ENCODE assay signal across 1 cellular context in the genomic region with DNA sequence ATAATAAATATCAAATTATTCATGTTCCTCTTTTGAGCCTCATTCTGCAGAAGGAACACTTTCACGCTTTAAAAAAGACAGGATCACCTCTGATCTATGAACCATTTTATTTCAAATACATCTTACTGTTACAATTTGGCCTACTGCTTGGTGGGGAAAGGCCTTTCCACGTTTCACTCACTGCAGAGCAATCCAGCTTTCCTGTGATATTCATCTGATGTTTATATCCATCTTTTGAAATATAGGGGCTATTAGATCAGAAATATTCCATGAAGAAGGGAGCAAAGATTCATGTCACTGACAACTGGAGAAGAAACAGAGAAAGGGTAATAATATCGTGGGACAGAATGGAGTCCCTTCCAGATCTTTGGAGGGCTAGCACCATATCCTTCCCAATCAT.
TF ChIP-seq lines count a peak whose summit lies in the region.

No MANE protein-coding gene starts in this region.

TF ChIP-seq in K562, 482 proteins besides CTCF, POLR2A, EP300 and RAD21 (continued from another document and continues in another):
- TF ChIP-seq, protein P1, sequence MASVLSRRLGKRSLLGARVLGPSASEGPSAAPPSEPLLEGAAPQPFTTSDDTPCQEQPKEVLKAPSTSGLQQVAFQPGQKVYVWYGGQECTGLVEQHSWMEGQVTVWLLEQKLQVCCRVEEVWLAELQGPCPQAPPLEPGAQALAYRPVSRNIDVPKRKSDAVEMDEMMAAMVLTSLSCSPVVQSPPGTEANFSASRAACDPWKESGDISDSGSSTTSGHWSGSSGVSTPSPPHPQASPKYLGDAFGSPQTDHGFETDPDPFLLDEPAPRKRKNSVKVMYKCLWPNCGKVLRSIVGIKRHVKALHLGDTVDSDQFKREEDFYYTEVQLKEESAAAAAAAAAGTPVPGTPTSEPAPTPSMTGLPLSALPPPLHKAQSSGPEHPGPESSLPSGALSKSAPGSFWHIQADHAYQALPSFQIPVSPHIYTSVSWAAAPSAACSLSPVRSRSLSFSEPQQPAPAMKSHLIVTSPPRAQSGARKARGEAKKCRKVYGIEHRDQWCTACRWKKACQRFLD (CRISPR knock-in tag; IDR thresholded peaks at IDR 0.05), result 0 out of 2 replicates have a peak, but pooled peaks have one; percentile 73
- TF ChIP-seq PHF8 (IDR thresholded peaks at IDR 0.05; ENCODE audit: borderline replicate concordance, low read length), result no peak
- peak; percentile 48; the same call in 1 of the 2 replicates for TF ChIP-seq POLR2H (tag; IDR thresholded peaks at IDR 0.05; ENCODE audit: low read depth)
- TF ChIP-seq, protein P2, sequence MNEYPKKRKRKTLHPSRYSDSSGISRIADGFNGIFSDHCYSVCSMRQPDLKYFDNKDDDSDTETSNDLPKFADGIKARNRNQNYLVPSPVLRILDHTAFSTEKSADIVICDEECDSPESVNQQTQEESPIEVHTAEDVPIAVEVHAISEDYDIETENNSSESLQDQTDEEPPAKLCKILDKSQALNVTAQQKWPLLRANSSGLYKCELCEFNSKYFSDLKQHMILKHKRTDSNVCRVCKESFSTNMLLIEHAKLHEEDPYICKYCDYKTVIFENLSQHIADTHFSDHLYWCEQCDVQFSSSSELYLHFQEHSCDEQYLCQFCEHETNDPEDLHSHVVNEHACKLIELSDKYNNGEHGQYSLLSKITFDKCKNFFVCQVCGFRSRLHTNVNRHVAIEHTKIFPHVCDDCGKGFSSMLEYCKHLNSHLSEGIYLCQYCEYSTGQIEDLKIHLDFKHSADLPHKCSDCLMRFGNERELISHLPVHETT (CRISPR knock-in tag; conservative IDR thresholded peaks at IDR 0.05 in 1 of 2, IDR thresholded peaks at IDR 0.05 in 1 of 2), result 0 out of 4 replicates have a peak, but pooled peaks of 1 of the 2 experiments have one; percentile 0
- TF ChIP-seq, protein P3, sequence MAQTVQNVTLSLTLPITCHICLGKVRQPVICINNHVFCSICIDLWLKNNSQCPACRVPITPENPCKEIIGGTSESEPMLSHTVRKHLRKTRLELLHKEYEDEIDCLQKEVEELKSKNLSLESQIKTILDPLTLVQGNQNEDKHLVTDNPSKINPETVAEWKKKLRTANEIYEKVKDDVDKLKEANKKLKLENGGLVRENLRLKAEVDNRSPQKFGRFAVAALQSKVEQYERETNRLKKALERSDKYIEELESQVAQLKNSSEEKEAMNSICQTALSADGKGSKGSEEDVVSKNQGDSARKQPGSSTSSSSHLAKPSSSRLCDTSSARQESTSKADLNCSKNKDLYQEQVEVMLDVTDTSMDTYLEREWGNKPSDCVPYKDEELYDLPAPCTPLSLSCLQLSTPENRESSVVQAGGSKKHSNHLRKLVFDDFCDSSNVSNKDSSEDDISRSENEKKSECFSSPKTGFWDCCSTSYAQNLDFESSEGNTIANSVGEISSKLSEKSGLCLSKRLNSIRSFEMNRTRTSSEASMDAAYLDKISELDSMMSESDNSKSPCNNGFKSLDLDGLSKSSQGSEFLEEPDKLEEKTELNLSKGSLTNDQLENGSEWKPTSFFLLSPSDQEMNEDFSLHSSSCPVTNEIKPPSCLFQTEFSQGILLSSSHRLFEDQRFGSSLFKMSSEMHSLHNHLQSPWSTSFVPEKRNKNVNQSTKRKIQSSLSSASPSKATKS (CRISPR knock-in tag; IDR thresholded peaks at IDR 0.05), result peak; percentile 77; the same call in 1 of the 2 replicates
- peak in 1 of 2 experiments; percentile 12; a peak in 1 of 4 replicates for TF ChIP-seq MAZ (CRISPR knock-in tag; conservative IDR thresholded peaks at IDR 0.05 in 1 of 2, IDR thresholded peaks at IDR 0.05 in 1 of 2)
- TF ChIP-seq FIP1L1 (IDR thresholded peaks at IDR 0.05; ENCODE audit: low read depth, low read length, poor library complexity, severe bottlenecking), result no peak
- TF ChIP-seq NFIC (IDR thresholded peaks at IDR 0.05), result no peak
- no peak for TF ChIP-seq ZNF324 (CRISPR knock-in tag; IDR thresholded peaks at IDR 0.05)
- no peak for TF ChIP-seq KAT8 (IDR thresholded peaks at IDR 0.05; ENCODE audit: low read depth)
- TF ChIP-seq, protein P4, sequence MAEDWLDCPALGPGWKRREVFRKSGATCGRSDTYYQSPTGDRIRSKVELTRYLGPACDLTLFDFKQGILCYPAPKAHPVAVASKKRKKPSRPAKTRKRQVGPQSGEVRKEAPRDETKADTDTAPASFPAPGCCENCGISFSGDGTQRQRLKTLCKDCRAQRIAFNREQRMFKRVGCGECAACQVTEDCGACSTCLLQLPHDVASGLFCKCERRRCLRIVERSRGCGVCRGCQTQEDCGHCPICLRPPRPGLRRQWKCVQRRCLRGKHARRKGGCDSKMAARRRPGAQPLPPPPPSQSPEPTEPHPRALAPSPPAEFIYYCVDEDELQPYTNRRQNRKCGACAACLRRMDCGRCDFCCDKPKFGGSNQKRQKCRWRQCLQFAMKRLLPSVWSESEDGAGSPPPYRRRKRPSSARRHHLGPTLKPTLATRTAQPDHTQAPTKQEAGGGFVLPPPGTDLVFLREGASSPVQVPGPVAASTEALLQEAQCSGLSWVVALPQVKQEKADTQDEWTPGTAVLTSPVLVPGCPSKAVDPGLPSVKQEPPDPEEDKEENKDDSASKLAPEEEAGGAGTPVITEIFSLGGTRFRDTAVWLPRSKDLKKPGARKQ (CRISPR knock-in tag; IDR thresholded peaks at IDR 0.05), result no peak
- TF ChIP-seq MYNN (IDR thresholded peaks at IDR 0.05), result 0 out of 2 replicates have a peak, but pooled peaks have one; percentile 26
- TF ChIP-seq MYNN (CRISPR knock-in tag; IDR thresholded peaks at IDR 0.05), result no peak
- TF ChIP-seq, protein P5, sequence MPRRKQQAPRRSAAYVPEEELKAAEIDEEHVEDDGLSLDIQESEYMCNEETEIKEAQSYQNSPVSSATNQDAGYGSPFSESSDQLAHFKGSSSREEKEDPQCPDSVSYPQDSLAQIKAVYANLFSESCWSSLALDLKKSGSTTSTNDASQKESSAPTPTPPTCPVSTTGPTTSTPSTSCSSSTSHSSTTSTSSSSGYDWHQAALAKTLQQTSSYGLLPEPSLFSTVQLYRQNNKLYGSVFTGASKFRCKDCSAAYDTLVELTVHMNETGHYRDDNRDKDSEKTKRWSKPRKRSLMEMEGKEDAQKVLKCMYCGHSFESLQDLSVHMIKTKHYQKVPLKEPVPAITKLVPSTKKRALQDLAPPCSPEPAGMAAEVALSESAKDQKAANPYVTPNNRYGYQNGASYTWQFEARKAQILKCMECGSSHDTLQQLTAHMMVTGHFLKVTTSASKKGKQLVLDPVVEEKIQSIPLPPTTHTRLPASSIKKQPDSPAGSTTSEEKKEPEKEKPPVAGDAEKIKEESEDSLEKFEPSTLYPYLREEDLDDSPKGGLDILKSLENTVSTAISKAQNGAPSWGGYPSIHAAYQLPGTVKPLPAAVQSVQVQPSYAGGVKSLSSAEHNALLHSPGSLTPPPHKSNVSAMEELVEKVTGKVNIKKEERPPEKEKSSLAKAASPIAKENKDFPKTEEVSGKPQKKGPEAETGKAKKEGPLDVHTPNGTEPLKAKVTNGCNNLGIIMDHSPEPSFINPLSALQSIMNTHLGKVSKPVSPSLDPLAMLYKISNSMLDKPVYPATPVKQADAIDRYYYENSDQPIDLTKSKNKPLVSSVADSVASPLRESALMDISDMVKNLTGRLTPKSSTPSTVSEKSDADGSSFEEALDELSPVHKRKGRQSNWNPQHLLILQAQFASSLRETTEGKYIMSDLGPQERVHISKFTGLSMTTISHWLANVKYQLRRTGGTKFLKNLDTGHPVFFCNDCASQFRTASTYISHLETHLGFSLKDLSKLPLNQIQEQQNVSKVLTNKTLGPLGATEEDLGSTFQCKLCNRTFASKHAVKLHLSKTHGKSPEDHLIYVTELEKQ (CRISPR knock-in tag; IDR thresholded peaks at IDR 0.05), result 0 out of 2 replicates have a peak, but pooled peaks have one; percentile 8
- TF ChIP-seq FOXJ2 (tag; IDR thresholded peaks at IDR 0.05), result no peak
- TF ChIP-seq, protein P6, sequence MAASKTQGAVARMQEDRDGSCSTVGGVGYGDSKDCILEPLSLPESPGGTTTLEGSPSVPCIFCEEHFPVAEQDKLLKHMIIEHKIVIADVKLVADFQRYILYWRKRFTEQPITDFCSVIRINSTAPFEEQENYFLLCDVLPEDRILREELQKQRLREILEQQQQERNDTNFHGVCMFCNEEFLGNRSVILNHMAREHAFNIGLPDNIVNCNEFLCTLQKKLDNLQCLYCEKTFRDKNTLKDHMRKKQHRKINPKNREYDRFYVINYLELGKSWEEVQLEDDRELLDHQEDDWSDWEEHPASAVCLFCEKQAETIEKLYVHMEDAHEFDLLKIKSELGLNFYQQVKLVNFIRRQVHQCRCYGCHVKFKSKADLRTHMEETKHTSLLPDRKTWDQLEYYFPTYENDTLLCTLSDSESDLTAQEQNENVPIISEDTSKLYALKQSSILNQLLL (CRISPR knock-in tag; IDR thresholded peaks at IDR 0.05; ENCODE audit: borderline replicate concordance), result no peak
- TF ChIP-seq MCM5 (IDR thresholded peaks at IDR 0.05; ENCODE audit: low read depth), result no peak
- no peak for TF ChIP-seq NFXL1 (CRISPR knock-in tag; IDR thresholded peaks at IDR 0.05)
- 0 out of 2 replicates have a peak, but pooled peaks have one; percentile 53 for TF ChIP-seq ZNF668 (CRISPR knock-in tag; IDR thresholded peaks at IDR 0.05)
- no peak for TF ChIP-seq CBFA2T3 (IDR thresholded peaks at IDR 0.05)
- TF ChIP-seq CREB1 (IDR thresholded peaks at IDR 0.05), result no peak
- TF ChIP-seq CREB1 (CRISPR knock-in tag; IDR thresholded peaks at IDR 0.05), result no peak
- TF ChIP-seq ERF (CRISPR knock-in tag; IDR thresholded peaks at IDR 0.05), result peak; percentile 87; the same call in 1 of the 2 replicates
- TF ChIP-seq, protein P7, sequence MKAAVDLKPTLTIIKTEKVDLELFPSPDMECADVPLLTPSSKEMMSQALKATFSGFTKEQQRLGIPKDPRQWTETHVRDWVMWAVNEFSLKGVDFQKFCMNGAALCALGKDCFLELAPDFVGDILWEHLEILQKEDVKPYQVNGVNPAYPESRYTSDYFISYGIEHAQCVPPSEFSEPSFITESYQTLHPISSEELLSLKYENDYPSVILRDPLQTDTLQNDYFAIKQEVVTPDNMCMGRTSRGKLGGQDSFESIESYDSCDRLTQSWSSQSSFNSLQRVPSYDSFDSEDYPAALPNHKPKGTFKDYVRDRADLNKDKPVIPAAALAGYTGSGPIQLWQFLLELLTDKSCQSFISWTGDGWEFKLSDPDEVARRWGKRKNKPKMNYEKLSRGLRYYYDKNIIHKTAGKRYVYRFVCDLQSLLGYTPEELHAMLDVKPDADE (conservative IDR thresholded peaks at IDR 0.05; ENCODE audit: control insufficient read depth, low read depth, low read length), result no peak
- TF ChIP-seq, protein P8, sequence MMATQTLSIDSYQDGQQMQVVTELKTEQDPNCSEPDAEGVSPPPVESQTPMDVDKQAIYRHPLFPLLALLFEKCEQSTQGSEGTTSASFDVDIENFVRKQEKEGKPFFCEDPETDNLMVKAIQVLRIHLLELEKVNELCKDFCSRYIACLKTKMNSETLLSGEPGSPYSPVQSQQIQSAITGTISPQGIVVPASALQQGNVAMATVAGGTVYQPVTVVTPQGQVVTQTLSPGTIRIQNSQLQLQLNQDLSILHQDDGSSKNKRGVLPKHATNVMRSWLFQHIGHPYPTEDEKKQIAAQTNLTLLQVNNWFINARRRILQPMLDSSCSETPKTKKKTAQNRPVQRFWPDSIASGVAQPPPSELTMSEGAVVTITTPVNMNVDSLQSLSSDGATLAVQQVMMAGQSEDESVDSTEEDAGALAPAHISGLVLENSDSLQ (IDR thresholded peaks at IDR 0.05), result no peak
- no peak for TF ChIP-seq TGIF2 (CRISPR knock-in tag; IDR thresholded peaks at IDR 0.05)
- TF ChIP-seq GATA2 (CRISPR knock-in tag; IDR thresholded peaks at IDR 0.05), result no peak
- TF ChIP-seq BACH1 (tag; IDR thresholded peaks at IDR 0.05), result no peak
- TF ChIP-seq, protein P9, sequence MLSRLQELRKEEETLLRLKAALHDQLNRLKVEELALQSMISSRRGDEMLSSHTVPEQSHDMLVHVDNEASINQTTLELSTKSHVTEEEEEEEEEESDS (CRISPR knock-in tag; IDR thresholded peaks at IDR 0.05), result no peak
- no peak for TF ChIP-seq KAT2B (IDR thresholded peaks at IDR 0.05; ENCODE audit: low read depth, low read length)
- TF ChIP-seq ZBTB17 (CRISPR knock-in tag; IDR thresholded peaks at IDR 0.05), result peak; percentile 42; the same call in 1 of the 2 replicates
- TF ChIP-seq CHD2 (IDR thresholded peaks at IDR 0.05; ENCODE audit: low read depth, low read length), result no peak
- TF ChIP-seq DIDO1 (tag; IDR thresholded peaks at IDR 0.05; ENCODE audit: low read depth), result no peak
- TF ChIP-seq, protein P10, sequence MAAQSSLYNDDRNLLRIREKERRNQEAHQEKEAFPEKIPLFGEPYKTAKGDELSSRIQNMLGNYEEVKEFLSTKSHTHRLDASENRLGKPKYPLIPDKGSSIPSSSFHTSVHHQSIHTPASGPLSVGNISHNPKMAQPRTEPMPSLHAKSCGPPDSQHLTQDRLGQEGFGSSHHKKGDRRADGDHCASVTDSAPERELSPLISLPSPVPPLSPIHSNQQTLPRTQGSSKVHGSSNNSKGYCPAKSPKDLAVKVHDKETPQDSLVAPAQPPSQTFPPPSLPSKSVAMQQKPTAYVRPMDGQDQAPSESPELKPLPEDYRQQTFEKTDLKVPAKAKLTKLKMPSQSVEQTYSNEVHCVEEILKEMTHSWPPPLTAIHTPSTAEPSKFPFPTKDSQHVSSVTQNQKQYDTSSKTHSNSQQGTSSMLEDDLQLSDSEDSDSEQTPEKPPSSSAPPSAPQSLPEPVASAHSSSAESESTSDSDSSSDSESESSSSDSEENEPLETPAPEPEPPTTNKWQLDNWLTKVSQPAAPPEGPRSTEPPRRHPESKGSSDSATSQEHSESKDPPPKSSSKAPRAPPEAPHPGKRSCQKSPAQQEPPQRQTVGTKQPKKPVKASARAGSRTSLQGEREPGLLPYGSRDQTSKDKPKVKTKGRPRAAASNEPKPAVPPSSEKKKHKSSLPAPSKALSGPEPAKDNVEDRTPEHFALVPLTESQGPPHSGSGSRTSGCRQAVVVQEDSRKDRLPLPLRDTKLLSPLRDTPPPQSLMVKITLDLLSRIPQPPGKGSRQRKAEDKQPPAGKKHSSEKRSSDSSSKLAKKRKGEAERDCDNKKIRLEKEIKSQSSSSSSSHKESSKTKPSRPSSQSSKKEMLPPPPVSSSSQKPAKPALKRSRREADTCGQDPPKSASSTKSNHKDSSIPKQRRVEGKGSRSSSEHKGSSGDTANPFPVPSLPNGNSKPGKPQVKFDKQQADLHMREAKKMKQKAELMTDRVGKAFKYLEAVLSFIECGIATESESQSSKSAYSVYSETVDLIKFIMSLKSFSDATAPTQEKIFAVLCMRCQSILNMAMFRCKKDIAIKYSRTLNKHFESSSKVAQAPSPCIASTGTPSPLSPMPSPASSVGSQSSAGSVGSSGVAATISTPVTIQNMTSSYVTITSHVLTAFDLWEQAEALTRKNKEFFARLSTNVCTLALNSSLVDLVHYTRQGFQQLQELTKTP (IDR thresholded peaks at IDR 0.05; ENCODE audit: low read depth in 1 of 2, partially characterized antibody in 2 of 2), result no peak
- TF ChIP-seq RAD51 (IDR thresholded peaks at IDR 0.05; ENCODE audit: borderline replicate concordance, low read depth), result no peak
- TF ChIP-seq MECOM (CRISPR knock-in tag; IDR thresholded peaks at IDR 0.05), result no peak
- TF ChIP-seq STAG1 (CRISPR knock-in tag; IDR thresholded peaks at IDR 0.05; ENCODE audit: borderline replicate concordance), result no peak
- TF ChIP-seq ESRRB (CRISPR knock-in tag; IDR thresholded peaks at IDR 0.05; ENCODE audit: borderline replicate concordance), result peak; percentile 72; the same call in 1 of the 2 replicates
- TF ChIP-seq PHTF2 (CRISPR knock-in tag; IDR thresholded peaks at IDR 0.05), result peak; percentile 58; the same call in 1 of the 2 replicates
- TF ChIP-seq TSC22D4 (tag; IDR thresholded peaks at IDR 0.05), result no peak
- no peak for TF ChIP-seq NR4A1 (CRISPR knock-in tag; IDR thresholded peaks at IDR 0.05)
- TF ChIP-seq NR4A1 (tag; IDR thresholded peaks at IDR 0.05), result no peak
- TF ChIP-seq, protein P11, sequence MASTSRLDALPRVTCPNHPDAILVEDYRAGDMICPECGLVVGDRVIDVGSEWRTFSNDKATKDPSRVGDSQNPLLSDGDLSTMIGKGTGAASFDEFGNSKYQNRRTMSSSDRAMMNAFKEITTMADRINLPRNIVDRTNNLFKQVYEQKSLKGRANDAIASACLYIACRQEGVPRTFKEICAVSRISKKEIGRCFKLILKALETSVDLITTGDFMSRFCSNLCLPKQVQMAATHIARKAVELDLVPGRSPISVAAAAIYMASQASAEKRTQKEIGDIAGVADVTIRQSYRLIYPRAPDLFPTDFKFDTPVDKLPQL (IDR thresholded peaks at IDR 0.05; ENCODE audit: extremely low read depth, insufficient read length), result no peak
